Comparison of ENCODE assay signal across 1 cellular context in the genomic region with DNA sequence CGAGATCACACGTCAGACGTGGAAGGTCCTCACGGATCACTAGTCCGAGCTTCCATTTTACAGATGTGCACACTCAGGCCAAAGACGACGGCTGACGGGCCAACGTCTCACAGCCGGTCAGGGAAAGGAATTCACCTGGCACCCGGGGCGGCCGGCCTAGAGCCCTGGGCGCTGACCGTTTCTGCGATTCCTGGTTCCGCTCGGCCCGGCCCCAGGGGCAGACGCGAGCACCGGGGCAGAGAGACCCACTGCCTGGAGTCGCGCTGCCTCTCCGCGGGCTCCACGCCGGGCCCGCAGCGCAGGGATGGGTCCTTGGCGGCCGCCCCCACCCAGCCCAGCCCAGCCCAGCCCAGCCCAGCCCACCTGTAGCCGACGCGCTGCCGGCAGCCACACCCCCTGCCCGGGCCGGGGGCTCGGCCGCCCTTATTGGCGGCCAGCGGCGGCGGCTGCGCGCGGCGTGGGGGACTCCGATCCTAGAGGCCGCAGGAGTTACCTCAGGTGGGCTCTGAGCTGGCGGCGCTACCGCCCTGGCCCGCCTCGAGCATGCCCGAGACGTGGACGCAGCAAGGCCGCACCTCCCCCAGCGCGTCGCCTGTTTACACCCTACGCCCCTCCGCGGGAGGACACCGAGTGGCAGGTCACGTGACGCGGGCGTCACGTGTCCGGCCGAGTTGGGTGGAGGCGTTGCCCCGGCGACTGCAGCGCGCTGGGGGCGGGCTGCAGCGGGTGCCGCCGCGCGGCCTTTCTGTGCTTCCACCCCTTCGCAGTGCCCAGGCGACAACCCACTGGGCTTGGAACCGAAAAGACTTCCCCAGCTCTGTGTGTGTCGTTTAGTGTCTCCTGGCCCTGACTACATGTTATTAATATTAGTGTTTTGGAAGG.
TF ChIP-seq lines count a peak whose summit lies in the region.

No MANE protein-coding gene starts in this region.

TF ChIP-seq in K562, 482 proteins besides CTCF, POLR2A, EP300 and RAD21 (continued from another document and continues in another):
- TF ChIP-seq KDM4B (IDR thresholded peaks at IDR 0.05; ENCODE audit: borderline replicate concordance in 2 of 2, low read depth in 1 of 2), result peak in 1 of 2 experiments; percentile 97; a peak in 2 of 4 replicates
- TF ChIP-seq, protein P1, sequence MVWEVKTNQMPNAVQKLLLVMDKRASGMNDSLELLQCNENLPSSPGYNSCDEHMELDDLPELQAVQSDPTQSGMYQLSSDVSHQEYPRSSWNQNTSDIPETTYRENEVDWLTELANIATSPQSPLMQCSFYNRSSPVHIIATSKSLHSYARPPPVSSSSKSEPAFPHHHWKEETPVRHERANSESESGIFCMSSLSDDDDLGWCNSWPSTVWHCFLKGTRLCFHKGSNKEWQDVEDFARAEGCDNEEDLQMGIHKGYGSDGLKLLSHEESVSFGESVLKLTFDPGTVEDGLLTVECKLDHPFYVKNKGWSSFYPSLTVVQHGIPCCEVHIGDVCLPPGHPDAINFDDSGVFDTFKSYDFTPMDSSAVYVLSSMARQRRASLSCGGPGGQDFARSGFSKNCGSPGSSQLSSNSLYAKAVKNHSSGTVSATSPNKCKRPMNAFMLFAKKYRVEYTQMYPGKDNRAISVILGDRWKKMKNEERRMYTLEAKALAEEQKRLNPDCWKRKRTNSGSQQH (CRISPR knock-in tag; IDR thresholded peaks at IDR 0.05), result 0 out of 2 replicates have a peak, but pooled peaks have one; percentile 22
- TF ChIP-seq XRCC3 (IDR thresholded peaks at IDR 0.05), result no peak
- TF ChIP-seq SREBF2 (CRISPR knock-in tag; IDR thresholded peaks at IDR 0.05), result no peak
- TF ChIP-seq HMG20A (CRISPR knock-in tag; conservative IDR thresholded peaks at IDR 0.05), result no peak
- no peak for TF ChIP-seq PRPF4 (IDR thresholded peaks at IDR 0.05; ENCODE audit: insufficient read depth, low read depth, low read length, poor library complexity, severe bottlenecking)
- no peak for TF ChIP-seq HNRNPUL1 (IDR thresholded peaks at IDR 0.05; ENCODE audit: low read length)
- TF ChIP-seq DACH1 (IDR thresholded peaks at IDR 0.05; ENCODE audit: partially characterized antibody), result no peak
- TF ChIP-seq, protein P2, sequence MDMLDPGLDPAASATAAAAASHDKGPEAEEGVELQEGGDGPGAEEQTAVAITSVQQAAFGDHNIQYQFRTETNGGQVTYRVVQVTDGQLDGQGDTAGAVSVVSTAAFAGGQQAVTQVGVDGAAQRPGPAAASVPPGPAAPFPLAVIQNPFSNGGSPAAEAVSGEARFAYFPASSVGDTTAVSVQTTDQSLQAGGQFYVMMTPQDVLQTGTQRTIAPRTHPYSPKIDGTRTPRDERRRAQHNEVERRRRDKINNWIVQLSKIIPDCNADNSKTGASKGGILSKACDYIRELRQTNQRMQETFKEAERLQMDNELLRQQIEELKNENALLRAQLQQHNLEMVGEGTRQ (CRISPR knock-in tag; IDR thresholded peaks at IDR 0.05), result peak; percentile 100
- TF ChIP-seq, protein P3, sequence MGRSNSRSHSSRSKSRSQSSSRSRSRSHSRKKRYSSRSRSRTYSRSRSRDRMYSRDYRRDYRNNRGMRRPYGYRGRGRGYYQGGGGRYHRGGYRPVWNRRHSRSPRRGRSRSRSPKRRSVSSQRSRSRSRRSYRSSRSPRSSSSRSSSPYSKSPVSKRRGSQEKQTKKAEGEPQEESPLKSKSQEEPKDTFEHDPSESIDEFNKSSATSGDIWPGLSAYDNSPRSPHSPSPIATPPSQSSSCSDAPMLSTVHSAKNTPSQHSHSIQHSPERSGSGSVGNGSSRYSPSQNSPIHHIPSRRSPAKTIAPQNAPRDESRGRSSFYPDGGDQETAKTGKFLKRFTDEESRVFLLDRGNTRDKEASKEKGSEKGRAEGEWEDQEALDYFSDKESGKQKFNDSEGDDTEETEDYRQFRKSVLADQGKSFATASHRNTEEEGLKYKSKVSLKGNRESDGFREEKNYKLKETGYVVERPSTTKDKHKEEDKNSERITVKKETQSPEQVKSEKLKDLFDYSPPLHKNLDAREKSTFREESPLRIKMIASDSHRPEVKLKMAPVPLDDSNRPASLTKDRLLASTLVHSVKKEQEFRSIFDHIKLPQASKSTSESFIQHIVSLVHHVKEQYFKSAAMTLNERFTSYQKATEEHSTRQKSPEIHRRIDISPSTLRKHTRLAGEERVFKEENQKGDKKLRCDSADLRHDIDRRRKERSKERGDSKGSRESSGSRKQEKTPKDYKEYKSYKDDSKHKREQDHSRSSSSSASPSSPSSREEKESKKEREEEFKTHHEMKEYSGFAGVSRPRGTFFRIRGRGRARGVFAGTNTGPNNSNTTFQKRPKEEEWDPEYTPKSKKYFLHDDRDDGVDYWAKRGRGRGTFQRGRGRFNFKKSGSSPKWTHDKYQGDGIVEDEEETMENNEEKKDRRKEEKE (IDR thresholded peaks at IDR 0.05; ENCODE audit: borderline replicate concordance in 1 of 2, control insufficient read depth in 1 of 2, low read depth in 2 of 2, low read length in 1 of 2), result no peak
- no peak for TF ChIP-seq MTF1 (CRISPR knock-in tag; IDR thresholded peaks at IDR 0.05; ENCODE audit: borderline replicate concordance)
- no peak for TF ChIP-seq ZNF551 (CRISPR knock-in tag; IDR thresholded peaks at IDR 0.05)
- TF ChIP-seq, protein P4, sequence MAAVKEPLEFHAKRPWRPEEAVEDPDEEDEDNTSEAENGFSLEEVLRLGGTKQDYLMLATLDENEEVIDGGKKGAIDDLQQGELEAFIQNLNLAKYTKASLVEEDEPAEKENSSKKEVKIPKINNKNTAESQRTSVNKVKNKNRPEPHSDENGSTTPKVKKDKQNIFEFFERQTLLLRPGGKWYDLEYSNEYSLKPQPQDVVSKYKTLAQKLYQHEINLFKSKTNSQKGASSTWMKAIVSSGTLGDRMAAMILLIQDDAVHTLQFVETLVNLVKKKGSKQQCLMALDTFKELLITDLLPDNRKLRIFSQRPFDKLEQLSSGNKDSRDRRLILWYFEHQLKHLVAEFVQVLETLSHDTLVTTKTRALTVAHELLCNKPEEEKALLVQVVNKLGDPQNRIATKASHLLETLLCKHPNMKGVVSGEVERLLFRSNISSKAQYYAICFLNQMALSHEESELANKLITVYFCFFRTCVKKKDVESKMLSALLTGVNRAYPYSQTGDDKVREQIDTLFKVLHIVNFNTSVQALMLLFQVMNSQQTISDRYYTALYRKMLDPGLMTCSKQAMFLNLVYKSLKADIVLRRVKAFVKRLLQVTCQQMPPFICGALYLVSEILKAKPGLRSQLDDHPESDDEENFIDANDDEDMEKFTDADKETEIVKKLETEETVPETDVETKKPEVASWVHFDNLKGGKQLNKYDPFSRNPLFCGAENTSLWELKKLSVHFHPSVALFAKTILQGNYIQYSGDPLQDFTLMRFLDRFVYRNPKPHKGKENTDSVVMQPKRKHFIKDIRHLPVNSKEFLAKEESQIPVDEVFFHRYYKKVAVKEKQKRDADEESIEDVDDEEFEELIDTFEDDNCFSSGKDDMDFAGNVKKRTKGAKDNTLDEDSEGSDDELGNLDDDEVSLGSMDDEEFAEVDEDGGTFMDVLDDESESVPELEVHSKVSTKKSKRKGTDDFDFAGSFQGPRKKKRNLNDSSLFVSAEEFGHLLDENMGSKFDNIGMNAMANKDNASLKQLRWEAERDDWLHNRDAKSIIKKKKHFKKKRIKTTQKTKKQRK (IDR thresholded peaks at IDR 0.05; ENCODE audit: borderline replicate concordance, low read depth, low read length), result no peak
- TF ChIP-seq, protein P5, sequence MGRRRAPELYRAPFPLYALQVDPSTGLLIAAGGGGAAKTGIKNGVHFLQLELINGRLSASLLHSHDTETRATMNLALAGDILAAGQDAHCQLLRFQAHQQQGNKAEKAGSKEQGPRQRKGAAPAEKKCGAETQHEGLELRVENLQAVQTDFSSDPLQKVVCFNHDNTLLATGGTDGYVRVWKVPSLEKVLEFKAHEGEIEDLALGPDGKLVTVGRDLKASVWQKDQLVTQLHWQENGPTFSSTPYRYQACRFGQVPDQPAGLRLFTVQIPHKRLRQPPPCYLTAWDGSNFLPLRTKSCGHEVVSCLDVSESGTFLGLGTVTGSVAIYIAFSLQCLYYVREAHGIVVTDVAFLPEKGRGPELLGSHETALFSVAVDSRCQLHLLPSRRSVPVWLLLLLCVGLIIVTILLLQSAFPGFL (CRISPR knock-in tag; IDR thresholded peaks at IDR 0.05), result no peak
- peak; percentile 80 for TF ChIP-seq HCFC1 (IDR thresholded peaks at IDR 0.05; ENCODE audit: low read depth, low read length)
- TF ChIP-seq, protein P6, sequence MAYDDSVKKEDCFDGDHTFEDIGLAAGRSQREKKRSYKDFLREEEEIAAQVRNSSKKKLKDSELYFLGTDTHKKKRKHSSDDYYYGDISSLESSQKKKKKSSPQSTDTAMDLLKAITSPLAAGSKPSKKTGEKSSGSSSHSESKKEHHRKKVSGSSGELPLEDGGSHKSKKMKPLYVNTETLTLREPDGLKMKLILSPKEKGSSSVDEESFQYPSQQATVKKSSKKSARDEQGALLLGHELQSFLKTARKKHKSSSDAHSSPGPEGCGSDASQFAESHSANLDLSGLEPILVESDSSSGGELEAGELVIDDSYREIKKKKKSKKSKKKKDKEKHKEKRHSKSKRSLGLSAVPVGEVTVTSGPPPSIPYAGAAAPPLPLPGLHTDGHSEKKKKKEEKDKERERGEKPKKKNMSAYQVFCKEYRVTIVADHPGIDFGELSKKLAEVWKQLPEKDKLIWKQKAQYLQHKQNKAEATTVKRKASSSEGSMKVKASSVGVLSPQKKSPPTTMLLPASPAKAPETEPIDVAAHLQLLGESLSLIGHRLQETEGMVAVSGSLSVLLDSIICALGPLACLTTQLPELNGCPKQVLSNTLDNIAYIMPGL (CRISPR knock-in tag; IDR thresholded peaks at IDR 0.05), result peak; percentile 86
- TF ChIP-seq JUN (IDR thresholded peaks at IDR 0.05; ENCODE audit: borderline replicate concordance, low read depth, low read length), result peak; percentile 88; the same call in 1 of the 2 replicates
- peak; percentile 88; the same call in 1 of the 2 replicates for TF ChIP-seq JUN (CRISPR knock-in tag; IDR thresholded peaks at IDR 0.05; ENCODE audit: borderline replicate concordance)
- TF ChIP-seq, protein P7, sequence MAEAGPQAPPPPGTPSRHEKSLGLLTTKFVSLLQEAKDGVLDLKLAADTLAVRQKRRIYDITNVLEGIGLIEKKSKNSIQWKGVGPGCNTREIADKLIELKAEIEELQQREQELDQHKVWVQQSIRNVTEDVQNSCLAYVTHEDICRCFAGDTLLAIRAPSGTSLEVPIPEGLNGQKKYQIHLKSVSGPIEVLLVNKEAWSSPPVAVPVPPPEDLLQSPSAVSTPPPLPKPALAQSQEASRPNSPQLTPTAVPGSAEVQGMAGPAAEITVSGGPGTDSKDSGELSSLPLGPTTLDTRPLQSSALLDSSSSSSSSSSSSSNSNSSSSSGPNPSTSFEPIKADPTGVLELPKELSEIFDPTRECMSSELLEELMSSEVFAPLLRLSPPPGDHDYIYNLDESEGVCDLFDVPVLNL (CRISPR knock-in tag; IDR thresholded peaks at IDR 0.05; ENCODE audit: low read depth), result no peak
- peak; percentile 76; the same call in 1 of the 2 replicates for TF ChIP-seq MBD2 (IDR thresholded peaks at IDR 0.05; ENCODE audit: borderline replicate concordance, low read depth)
- TF ChIP-seq, protein P8, sequence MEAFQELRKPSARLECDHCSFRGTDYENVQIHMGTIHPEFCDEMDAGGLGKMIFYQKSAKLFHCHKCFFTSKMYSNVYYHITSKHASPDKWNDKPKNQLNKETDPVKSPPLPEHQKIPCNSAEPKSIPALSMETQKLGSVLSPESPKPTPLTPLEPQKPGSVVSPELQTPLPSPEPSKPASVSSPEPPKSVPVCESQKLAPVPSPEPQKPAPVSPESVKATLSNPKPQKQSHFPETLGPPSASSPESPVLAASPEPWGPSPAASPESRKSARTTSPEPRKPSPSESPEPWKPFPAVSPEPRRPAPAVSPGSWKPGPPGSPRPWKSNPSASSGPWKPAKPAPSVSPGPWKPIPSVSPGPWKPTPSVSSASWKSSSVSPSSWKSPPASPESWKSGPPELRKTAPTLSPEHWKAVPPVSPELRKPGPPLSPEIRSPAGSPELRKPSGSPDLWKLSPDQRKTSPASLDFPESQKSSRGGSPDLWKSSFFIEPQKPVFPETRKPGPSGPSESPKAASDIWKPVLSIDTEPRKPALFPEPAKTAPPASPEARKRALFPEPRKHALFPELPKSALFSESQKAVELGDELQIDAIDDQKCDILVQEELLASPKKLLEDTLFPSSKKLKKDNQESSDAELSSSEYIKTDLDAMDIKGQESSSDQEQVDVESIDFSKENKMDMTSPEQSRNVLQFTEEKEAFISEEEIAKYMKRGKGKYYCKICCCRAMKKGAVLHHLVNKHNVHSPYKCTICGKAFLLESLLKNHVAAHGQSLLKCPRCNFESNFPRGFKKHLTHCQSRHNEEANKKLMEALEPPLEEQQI (IDR thresholded peaks at IDR 0.05), result 0 out of 2 replicates have a peak, but pooled peaks have one; percentile 47
- no peak for TF ChIP-seq ILK (tag; IDR thresholded peaks at IDR 0.05; ENCODE audit: borderline replicate concordance, low read depth)
- peak; percentile 85 to 88 for TF ChIP-seq TEAD1 (CRISPR knock-in tag; IDR thresholded peaks at IDR 0.05)
- no peak for TF ChIP-seq PYGO2 (tag; IDR thresholded peaks at IDR 0.05)
- no peak for TF ChIP-seq BACH1 (tag; IDR thresholded peaks at IDR 0.05)
- peak; percentile 91 for TF ChIP-seq SP1 (CRISPR knock-in tag; IDR thresholded peaks at IDR 0.05)
- TF ChIP-seq HDAC1 (IDR thresholded peaks at IDR 0.05), result peak; percentile 89 to 98
- TF ChIP-seq, protein P9, sequence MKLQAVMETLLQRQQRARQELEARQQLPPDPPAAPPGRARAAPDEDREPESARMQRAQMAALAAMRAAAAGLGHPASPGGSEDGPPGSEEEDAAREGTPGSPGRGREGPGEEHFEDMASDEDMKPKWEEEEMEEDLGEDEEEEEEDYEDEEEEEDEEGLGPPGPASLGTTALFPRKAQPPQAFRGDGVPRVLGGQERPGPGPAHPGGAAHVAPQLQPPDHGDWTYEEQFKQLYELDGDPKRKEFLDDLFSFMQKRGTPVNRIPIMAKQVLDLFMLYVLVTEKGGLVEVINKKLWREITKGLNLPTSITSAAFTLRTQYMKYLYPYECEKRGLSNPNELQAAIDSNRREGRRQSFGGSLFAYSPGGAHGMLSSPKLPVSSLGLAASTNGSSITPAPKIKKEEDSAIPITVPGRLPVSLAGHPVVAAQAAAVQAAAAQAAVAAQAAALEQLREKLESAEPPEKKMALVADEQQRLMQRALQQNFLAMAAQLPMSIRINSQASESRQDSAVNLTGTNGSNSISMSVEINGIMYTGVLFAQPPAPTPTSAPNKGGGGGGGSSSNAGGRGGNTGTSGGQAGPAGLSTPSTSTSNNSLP (IDR thresholded peaks at IDR 0.05; ENCODE audit: borderline replicate concordance, low read depth, low read length), result no peak
- 0 out of 2 replicates have a peak, but pooled peaks have one; percentile 16 for TF ChIP-seq ZNF24 (IDR thresholded peaks at IDR 0.05)
- TF ChIP-seq RCOR1 (IDR thresholded peaks at IDR 0.05; ENCODE audit: borderline replicate concordance in 1 of 2, low read depth in 2 of 2, low read length in 2 of 2), result peak in 1 of 2 experiments; percentile 96; a peak in 2 of 4 replicates
- 0 out of 2 replicates have a peak, but pooled peaks have one; percentile 28 for TF ChIP-seq JUNB (CRISPR knock-in tag; conservative IDR thresholded peaks at IDR 0.05)
- TF ChIP-seq GABPB2 (CRISPR knock-in tag; conservative IDR thresholded peaks at IDR 0.05), result no peak
